In the genomic region with DNA sequence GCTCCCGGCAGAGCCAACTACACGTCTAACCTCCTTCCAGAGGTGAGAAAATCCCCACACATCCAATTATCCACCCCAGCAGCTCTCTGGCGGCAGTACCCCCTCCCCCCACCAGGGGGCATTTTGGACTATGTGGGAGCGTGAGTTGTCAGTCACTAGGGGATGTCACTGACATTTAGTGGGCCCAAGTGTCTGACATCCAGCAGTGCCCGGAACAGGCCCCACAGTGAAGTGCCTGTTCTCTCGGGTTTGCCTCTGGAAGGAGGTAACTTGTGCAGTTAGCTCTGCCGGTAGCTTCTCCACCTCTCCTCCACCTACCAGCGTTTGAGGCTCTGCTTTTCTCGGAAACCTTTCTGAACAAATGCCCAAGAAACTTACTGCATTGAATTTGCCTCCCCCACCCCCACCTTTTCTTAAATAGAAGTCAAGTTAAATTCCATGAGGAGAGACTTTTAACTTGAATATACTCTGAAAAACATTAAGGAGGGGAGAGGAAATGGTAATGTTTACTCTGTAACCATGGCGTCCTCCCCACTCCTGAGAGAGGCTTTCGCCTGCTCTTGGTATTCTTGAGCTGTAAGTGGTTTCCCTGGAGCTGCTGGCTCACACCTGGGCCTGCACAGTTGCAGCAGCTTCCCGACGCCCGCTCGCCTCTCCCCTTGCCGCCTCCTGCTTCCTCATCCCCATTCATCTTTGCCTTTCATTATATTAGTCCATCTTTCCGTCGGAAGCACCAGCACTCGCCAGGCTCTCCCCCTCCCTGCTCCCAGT, we compare ENCODE assay signal across 7 cellular contexts.
DNase-seq lines count a peak whose midpoint lies in the region; ATAC-seq, FAIRE-seq and TF ChIP-seq lines count a peak whose summit lies in the region.

No MANE protein-coding gene starts in this region.

- CTCF ChIA-PET in mammary epithelial cell (lab: Charles Lee; ENCODE audit: low non-redundant PET): interaction anchor here (0.6 to 0.9 kb wide), 3 partner anchors 19 to 185 kb away, joined by 3 to 9 read pairs (median 5); no protein-coding TSS in a partner anchor

- no peak overlapping the region for H3K9ac ChIP-seq in mammary epithelial cell (ENCODE audit: insufficient read depth, low read length)

- dilution Hi-C loops in mammary epithelial cell (cut with HindIII; ENCODE audit: low sequenced_read_pairs): loop anchor here (10.0 kb wide), 1 partner anchor 589 kb away; no protein-coding TSS in a partner anchor

- H3K4me3 ChIP-seq in mammary epithelial cell (replicated peaks in 1 of 3; ENCODE audit: insufficient read depth in 1 of 3, low read depth in 2 of 3, low read length in 3 of 3): no peak overlapping the region

- H3K27me3 ChIP-seq in mammary epithelial cell (ENCODE audit: insufficient read depth, low read length): peaks cover 21% of the 10 kb centered on the region

- H3K4me2 ChIP-seq in mammary epithelial cell (ENCODE audit: insufficient read depth, low read depth, low read length): no peak overlapping the region

- H3K79me2 ChIP-seq in mammary epithelial cell (ENCODE audit: insufficient read depth, low read length): no peaks in the 10 kb centered on the region

- peak; percentile 86 for FAIRE-seq in GM12891 (lab: Jason Lieb, UNC)

- peaks cover 5% of the 10 kb centered on the region for H4K20me1 ChIP-seq in mammary epithelial cell (ENCODE audit: insufficient read depth, low read length)

- peak; percentile 68 for ATAC-seq in left colon
- no peak for ATAC-seq in HG03442 (IDR thresholded peaks at IDR 0.05; ENCODE audit: unreplicated experiment)

- H3K4me1 ChIP-seq in mammary epithelial cell (ENCODE audit: insufficient read depth, low read length): peaks cover 15% of the 10 kb centered on the region

- intact Hi-C loops in mammary epithelial cell (cut with micrococcal nuclease): loop anchor here (1.0 kb wide), 2 partner anchors 219 to 286 kb away; no protein-coding TSS in a partner anchor
- intact Hi-C loops in left colon (cut with DNase I, micrococcal nuclease): loop anchor here in 1 of 2 donors (10.0 kb wide), 1 partner anchor 219 kb away; no protein-coding TSS in a partner anchor

- peak; percentile 72 for TF ChIP-seq CTCF in VCaP (conservative IDR thresholded peaks at IDR 0.05)
- peak; percentile 94 to 95 for TF ChIP-seq CTCF in mammary epithelial cell (conservative IDR thresholded peaks at IDR 0.05 in 1 of 2, IDR thresholded peaks at IDR 0.05 in 1 of 2; ENCODE audit: extremely low read depth in 1 of 2, insufficient read depth in 1 of 2, low read depth in 1 of 2, low read length in 2 of 2)

- 35% methylated on average over 19 of the region's 19 CpGs for WGBS in mammary epithelial cell (ENCODE audit: low coverage, missing lambda C conversion rate)

- no peaks in the 10 kb centered on the region for H3K9me3 ChIP-seq in mammary epithelial cell (replicated peaks; ENCODE audit: insufficient read depth, low read length)

- in situ Hi-C loops in mammary epithelial cell (cut with MboI; ENCODE audit: low sequenced_read_pairs in 2 of 2): loop anchor here (10.0 to 25.0 kb wide), 2 partner anchors 98 to 219 kb away; no protein-coding TSS in a partner anchor

- no peaks in the 10 kb centered on the region for H3K36me3 ChIP-seq in mammary epithelial cell (ENCODE audit: insufficient read depth, low read length)

- no TSS peak for BruUV-seq in mammary epithelial cell (replicated peaks; lab: Mats Ljungman, UMichigan)

- DNase-seq in GM12891 (ENCODE audit: insufficient read length, low spot score) (peak; percentile 74), NCI-H1930 (lab: John Stamatoyannopoulos, UW) (peak; percentile 16 to 44), mammary epithelial cell (peak; percentile 24), left colon (peak in 1 of 2 donors; percentile 78)
- peak; percentile 74 for DNase-seq in stimulated activated CD4-positive, alpha-beta T cell treated with anti-CD3 and anti-CD28 coated beads, Interleukin-4, amount 100 ng/mL, for 1 hour

- TF ChIP-seq POLR2A in GM12891 (IDR thresholded peaks at IDR 0.05; ENCODE audit: low read depth, low read length): no peak

- H3K27ac ChIP-seq in VCaP (no peak overlapping the region; the same call in 1 of the 2 replicates), mammary epithelial cell (ENCODE audit: insufficient read depth, low read depth, low read length) (no peak overlapping the region)

- no peak overlapping the region for H2AFZ ChIP-seq in mammary epithelial cell (ENCODE audit: low read depth, low read length)

TF ChIP-seq in GM12891, 5 proteins besides CTCF, POLR2A, EP300 and RAD21:
- TF ChIP-seq POU2F2 (IDR thresholded peaks at IDR 0.05; ENCODE audit: low read depth, low read length): no peak
- no peak for TF ChIP-seq POLR2AphosphoS5 (IDR thresholded peaks at IDR 0.05; ENCODE audit: low read depth, low read length)
- no peak for TF ChIP-seq TAF1 (IDR thresholded peaks at IDR 0.05; ENCODE audit: low read depth, low read length)
